Comparison of ENCODE assay signal across 1 cellular context in the genomic region with DNA sequence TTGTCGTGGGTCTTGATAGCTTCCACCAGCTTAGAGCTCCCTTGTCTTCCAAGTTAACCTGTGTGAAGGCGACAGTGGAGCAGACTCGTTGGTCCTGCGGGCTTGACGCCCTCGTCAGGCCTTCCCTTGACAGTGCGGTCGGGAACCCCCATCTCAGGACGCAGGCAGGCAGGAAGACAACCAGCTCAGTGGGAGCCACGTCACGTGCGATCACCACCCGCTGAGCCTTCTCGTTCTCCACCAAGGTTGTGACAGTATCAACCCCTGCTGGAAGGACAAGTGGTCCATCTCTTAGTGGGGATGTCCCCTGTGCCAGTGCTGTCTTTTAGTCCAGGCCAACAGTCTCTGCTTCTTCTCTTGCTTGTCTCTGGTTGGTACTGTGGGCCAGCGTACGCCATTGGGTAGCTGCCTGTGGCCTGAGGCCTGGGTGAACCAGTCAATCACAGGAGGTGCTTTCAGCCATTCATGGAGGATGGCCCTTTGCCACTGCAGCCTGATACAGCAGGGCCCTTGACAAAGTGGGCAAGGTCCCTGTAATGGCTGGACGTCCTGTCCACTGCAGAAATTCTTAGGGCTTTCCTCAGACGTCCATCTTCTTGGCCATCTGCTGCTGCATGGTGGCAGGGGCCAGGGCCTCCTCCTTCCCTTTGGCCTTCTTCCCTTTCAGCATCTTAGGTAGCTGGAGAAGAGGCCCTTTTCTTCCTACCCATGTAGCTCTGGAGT.
TF ChIP-seq lines count a peak whose summit lies in the region.

No MANE protein-coding gene starts in this region.

TF ChIP-seq in SK-N-SH treated with all-trans-retinoic acid at 6 μM for 48 hours, 23 proteins besides CTCF, POLR2A, EP300 and RAD21 (continued from another document):
- TF ChIP-seq, protein P1, sequence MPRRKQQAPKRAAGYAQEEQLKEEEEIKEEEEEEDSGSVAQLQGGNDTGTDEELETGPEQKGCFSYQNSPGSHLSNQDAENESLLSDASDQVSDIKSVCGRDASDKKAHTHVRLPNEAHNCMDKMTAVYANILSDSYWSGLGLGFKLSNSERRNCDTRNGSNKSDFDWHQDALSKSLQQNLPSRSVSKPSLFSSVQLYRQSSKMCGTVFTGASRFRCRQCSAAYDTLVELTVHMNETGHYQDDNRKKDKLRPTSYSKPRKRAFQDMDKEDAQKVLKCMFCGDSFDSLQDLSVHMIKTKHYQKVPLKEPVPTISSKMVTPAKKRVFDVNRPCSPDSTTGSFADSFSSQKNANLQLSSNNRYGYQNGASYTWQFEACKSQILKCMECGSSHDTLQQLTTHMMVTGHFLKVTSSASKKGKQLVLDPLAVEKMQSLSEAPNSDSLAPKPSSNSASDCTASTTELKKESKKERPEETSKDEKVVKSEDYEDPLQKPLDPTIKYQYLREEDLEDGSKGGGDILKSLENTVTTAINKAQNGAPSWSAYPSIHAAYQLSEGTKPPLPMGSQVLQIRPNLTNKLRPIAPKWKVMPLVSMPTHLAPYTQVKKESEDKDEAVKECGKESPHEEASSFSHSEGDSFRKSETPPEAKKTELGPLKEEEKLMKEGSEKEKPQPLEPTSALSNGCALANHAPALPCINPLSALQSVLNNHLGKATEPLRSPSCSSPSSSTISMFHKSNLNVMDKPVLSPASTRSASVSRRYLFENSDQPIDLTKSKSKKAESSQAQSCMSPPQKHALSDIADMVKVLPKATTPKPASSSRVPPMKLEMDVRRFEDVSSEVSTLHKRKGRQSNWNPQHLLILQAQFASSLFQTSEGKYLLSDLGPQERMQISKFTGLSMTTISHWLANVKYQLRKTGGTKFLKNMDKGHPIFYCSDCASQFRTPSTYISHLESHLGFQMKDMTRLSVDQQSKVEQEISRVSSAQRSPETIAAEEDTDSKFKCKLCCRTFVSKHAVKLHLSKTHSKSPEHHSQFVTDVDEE (CRISPR knock-in tag; IDR thresholded peaks at IDR 0.05): no peak
- TF ChIP-seq TOX (CRISPR knock-in tag; IDR thresholded peaks at IDR 0.05; ENCODE audit: borderline replicate concordance): no peak
- TF ChIP-seq ZNF70 (CRISPR knock-in tag; IDR thresholded peaks at IDR 0.05): no peak
TF ChIP-seq in SK-N-SH treated with all-trans-retinoic acid at 6 μM for 48 hours: peak in this region for 0.
